In genomic region chr16:11297492-11298142, GRCh38 we compare ENCODE assay signal across 9 cellular contexts. TPM values are rescaled to one million over a fixed set of nuclear protein-coding genes. Genes with fewer than 3 reads are reported as not detected.
A peak's percentile ranks its signal among the peaks of the same experiment; 100 is the strongest.
DNase-seq lines count a peak whose midpoint lies in the region; ATAC-seq and TF ChIP-seq lines count a peak whose summit lies in the region.
"Had no signal": no experiment of that assay in that cellular context is flagged by ENCODE, and none has a peak within 500 bp of the region (broad histone marks: within the 10 kb centered on the region; RNA-seq: fewer than 3 reads in every experiment).

No MANE protein-coding gene starts in this region.

- no peaks in the 10 kb centered on the region for H3K9me3 ChIP-seq in liver (ENCODE audit: control insufficient read depth in 4 of 4, low read length in 3 of 4)

- H3K4me1 ChIP-seq in liver (ENCODE audit: control insufficient read depth in 4 of 4, insufficient read depth in 4 of 4, low read length in 3 of 4), result peaks cover 6 to 17% (median 11%) of the 10 kb centered on the region in 4 donors

- H3K36me3 ChIP-seq in liver (ENCODE audit: control insufficient read depth in 4 of 4, insufficient read depth in 3 of 4, low read depth in 1 of 4, low read length in 3 of 4), result no peaks in the 10 kb centered on the region

- no peak overlapping the region for H3K9ac ChIP-seq in liver (ENCODE audit: low read depth in 1 of 2, low read length in 2 of 2)

- TF ChIP-seq RAD21 in liver (IDR thresholded peaks at IDR 0.05), result peak; percentile 15 to 46

- 20% methylated on average over 19 of the region's 19 CpGs for WGBS in liver

- no peaks in the 10 kb centered on the region for H3K27me3 ChIP-seq in liver (ENCODE audit: control insufficient read depth in 4 of 4, insufficient read depth in 4 of 4, low read length in 3 of 4)

- H3K27ac ChIP-seq in liver (ENCODE audit: low read depth in 1 of 2, low read length in 2 of 2), result no peak overlapping the region

- peak; percentile 75 for ATAC-seq in GM18502 (IDR thresholded peaks at IDR 0.05; ENCODE audit: poor library complexity, unreplicated experiment)
- ATAC-seq in HG02623 (IDR thresholded peaks at IDR 0.05; ENCODE audit: unreplicated experiment), result peak; percentile 67

- no peak for TF ChIP-seq CTCF in liver (IDR thresholded peaks at IDR 0.05; ENCODE audit: low read depth, low read length, missing input control)

- H3K4me3 ChIP-seq in liver (ENCODE audit: low read depth in 1 of 3, low read length in 3 of 3), result peak overlapping the region in 1 of 3 donors; percentile 4

- DNase-seq in NCI-H2029 (lab: John Stamatoyannopoulos, UW) (peak; percentile 63), cerebellar cortex (ENCODE audit: low spot score) (peak; percentile 13), LoVo (ENCODE audit: low spot score) (no peak)
- DNase-seq in activated CD4-positive, CD25-positive, alpha-beta regulatory T cell treated with anti-CD3 and anti-CD28 coated beads, Interleukin-2, amount 50 U/mL, for 16 hours (ENCODE audit: low read depth, low spot score), result peak; percentile 24
- peak; percentile 37 to 41 (median 38) for DNase-seq in stimulated activated CD4-positive, alpha-beta T cell treated with anti-CD3 and anti-CD28 coated beads, TNF-alpha, amount 100 ng/mL, for 4 hours (ENCODE audit: low read depth in 3 of 3)

TF ChIP-seq in liver, 16 proteins besides CTCF, POLR2A, EP300 and RAD21:
- TF ChIP-seq NR2F2 (IDR thresholded peaks at IDR 0.05) (no peak), YY1 (IDR thresholded peaks at IDR 0.05) (no peak), SP1 (IDR thresholded peaks at IDR 0.05) (peak; percentile 30), RXRA (IDR thresholded peaks at IDR 0.05) (peak in 1 of 2 donors; percentile 12)

RNA-seq across cellular contexts. Expression of gene PRM1, which starts 16.5 kb away (rescaled TPM):
- not detected for total RNA-seq in liver
- polyA plus RNA-seq in liver, result not detected
- total RNA-seq: neural crest cell had no signal

RNA-seq across cellular contexts. Expression of gene PRM2, which starts 21.3 kb away (rescaled TPM):
- total RNA-seq in liver, result not detected
- polyA plus RNA-seq in liver, result not detected
- total RNA-seq: neural crest cell had no signal

RNA-seq across cellular contexts. Expression of gene PRM3, which starts 24.2 kb away (rescaled TPM):
- total RNA-seq in liver, result not detected
- polyA plus RNA-seq in liver, result not detected
- total RNA-seq: neural crest cell had no signal

RNA-seq across cellular contexts. Expression of gene TNP2, which starts 28.5 kb away (rescaled TPM):
- total RNA-seq in liver, result not detected
- not detected for polyA plus RNA-seq in liver
- total RNA-seq: neural crest cell had no signal

RNA-seq across cellular contexts. Expression of gene SOCS1, which starts 41.6 kb away (rescaled TPM):
- 10 to 100 TPM in 1 of 2 donors, 1 to 10 TPM in 1; 1.8 to 10.9 TPM for total RNA-seq in liver
- 1 to 10 TPM; 2.2 to 2.5 TPM for polyA plus RNA-seq in liver
